In the genomic region with DNA sequence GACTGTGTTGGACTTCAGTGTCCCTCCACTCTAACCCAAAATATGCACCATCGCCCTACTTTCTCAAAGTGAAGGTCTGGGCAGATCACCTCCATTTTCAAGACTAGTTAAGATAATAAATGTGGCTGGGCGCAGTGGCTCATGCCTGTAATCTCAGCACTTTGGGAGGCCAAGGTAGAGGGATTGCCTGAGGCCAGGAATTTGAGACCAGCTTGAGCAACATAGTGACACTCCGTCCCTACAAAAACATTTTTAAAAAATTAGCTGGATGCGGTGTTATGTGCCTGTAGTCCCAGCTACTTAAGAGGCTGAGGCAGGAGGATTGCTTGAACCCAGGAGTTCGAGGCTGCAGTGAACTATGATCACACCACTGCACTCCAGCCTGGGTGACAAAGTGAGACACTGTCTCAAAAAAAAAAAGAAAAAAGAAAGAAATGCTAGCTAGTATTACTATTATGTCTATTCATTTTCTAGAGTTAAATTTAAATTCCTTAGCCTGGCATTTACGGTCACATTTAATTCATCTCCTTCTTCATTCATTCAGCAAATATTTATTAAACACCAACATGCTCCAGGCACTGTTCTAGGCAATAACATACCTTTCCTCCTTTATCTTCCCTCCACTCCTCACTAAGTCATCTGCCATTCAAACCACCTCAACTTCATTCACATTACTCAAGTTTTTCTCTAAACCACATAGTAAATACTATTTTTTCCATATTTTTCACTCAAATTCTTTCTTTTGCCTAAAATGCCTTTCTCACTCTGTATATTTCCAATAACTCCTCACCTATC, we compare ENCODE assay signal across 19 cellular contexts.
DNase-seq lines count a peak whose midpoint lies in the region; ATAC-seq and TF ChIP-seq lines count a peak whose summit lies in the region.
"Had no signal": no experiment of that assay in that cellular context is flagged by ENCODE, and none has a peak within 500 bp of the region (broad histone marks: within the 10 kb centered on the region; RNA-seq: fewer than 3 reads in every experiment).

No MANE protein-coding gene starts in this region.

- H2AFZ ChIP-seq in mammary epithelial cell (ENCODE audit: low read depth, low read length) (no peak overlapping the region), trophoblast cell (ENCODE audit: insufficient read depth, low read length, poor library complexity) (no peak overlapping the region)
- H2AFZ ChIP-seq: GM23338 had no signal

- H2BK120ac ChIP-seq in trophoblast cell (ENCODE audit: insufficient read depth, low read length, poor library complexity) = no peak overlapping the region

- no peak overlapping the region for H2BK12ac ChIP-seq in trophoblast cell (ENCODE audit: low read length)

- H4K12ac ChIP-seq in trophoblast cell (ENCODE audit: low read depth, low read length) = no peak overlapping the region

- no peaks in the 10 kb centered on the region for H3K79me2 ChIP-seq in mammary epithelial cell (ENCODE audit: insufficient read depth, low read length)
- no peaks in the 10 kb centered on the region for H3K79me2 ChIP-seq in trophoblast cell (ENCODE audit: control insufficient read depth, insufficient read depth, low read length, poor library complexity)

- DNase-seq in mammary epithelial cell = no peak
- no peak for DNase-seq in breast epithelium (ENCODE audit: low spot score in 2 of 2)
- DNase-seq in esophagus squamous epithelium (lab: John Stamatoyannopoulos, UW) = no peak
- peak; percentile 93 to 98 for DNase-seq in trophoblast cell
- DNase-seq in vagina (ENCODE audit: extremely low spot score in 2 of 2) = no peak
- no peak for DNase-seq in activated T-cell treated with anti-CD3 and anti-CD28 coated beads, Interleukin-2, amount 50 U/mL, for 48 hours
- DNase-seq in NCI-H748 treated with DMSO at 0.1 percent for 48 hours (lab: John Stamatoyannopoulos, UW) = no peak
- DNase-seq in omental fat pad (ENCODE audit: low spot score) = no peak
- DNase-seq: CD4-positive, alpha-beta T cell; CD8-positive, alpha-beta memory T cell; DMS 273 treated with DMSO at 0.1 percent for 48 hours; DMS79 treated with DMSO at 0.1 percent for 48 hours; GF-D8; H9 had no signal

- no peaks in the 10 kb centered on the region for H3K9me3 ChIP-seq in mammary epithelial cell (replicated peaks; ENCODE audit: insufficient read depth, low read length)
- peaks cover 0 to 7% of the 10 kb centered on the region in 2 donors for H3K9me3 ChIP-seq in breast epithelium
- H3K9me3 ChIP-seq in esophagus squamous epithelium = no peaks in the 10 kb centered on the region
- no peaks in the 10 kb centered on the region for H3K9me3 ChIP-seq in trophoblast cell (ENCODE audit: insufficient read depth, low read depth, low read length)
- H3K9me3 ChIP-seq in vagina = no peaks in the 10 kb centered on the region

- H2AK5ac ChIP-seq in trophoblast cell (ENCODE audit: low read length) = no peak overlapping the region

- H4K91ac ChIP-seq in trophoblast cell (ENCODE audit: low read depth, low read length) = no peak overlapping the region

- H3K27ac ChIP-seq in mammary epithelial cell (ENCODE audit: insufficient read depth, low read depth, low read length) (peak overlapping the region; percentile 35), breast epithelium (no peak overlapping the region), esophagus squamous epithelium (peak overlapping the region; percentile 19 to 84 (median 74)), trophoblast cell (ENCODE audit: low read depth, low read length) (no peak overlapping the region), vagina (peak overlapping the region; percentile 33)
- H3K27ac ChIP-seq: 22Rv1, BLaER1, C4-2B had no signal

- TF ChIP-seq POLR2A in breast epithelium (IDR thresholded peaks at IDR 0.05) (no peak), esophagus squamous epithelium (IDR thresholded peaks at IDR 0.05) (no peak), vagina (IDR thresholded peaks at IDR 0.05) (no peak)

- BruUV-seq in mammary epithelial cell (replicated peaks; lab: Mats Ljungman, UMichigan) = no TSS peak

- no peak overlapping the region for H2BK5ac ChIP-seq in trophoblast cell (ENCODE audit: low read depth, low read length, poor library complexity)

- no peak for ATAC-seq in omental fat pad (ENCODE audit: low FRiP score)
- ATAC-seq: GM23338, HCT116 had no signal

- H3K4ac ChIP-seq in trophoblast cell (ENCODE audit: low read depth, low read length) = no peak overlapping the region

- dilution Hi-C loops in mammary epithelial cell (cut with HindIII; ENCODE audit: low sequenced_read_pairs) = no loop called here

- H3K9ac ChIP-seq in mammary epithelial cell (ENCODE audit: insufficient read depth, low read length) = no peak overlapping the region
- H3K9ac ChIP-seq in trophoblast cell (ENCODE audit: low read length) = no peak overlapping the region
- H3K9ac ChIP-seq: BLaER1 had no signal

- intact Hi-C loops in mammary epithelial cell (cut with micrococcal nuclease) = no loop called here
- intact Hi-C loops in breast epithelium (cut with DNase I; ENCODE audit: low total_unique reads) = no loop called here
- intact Hi-C loops in esophagus squamous epithelium (cut with DNase I) = no loop called here
- intact Hi-C loops in vagina (cut with DNase I) = no loop called here

- H4K8ac ChIP-seq in trophoblast cell (ENCODE audit: low read depth, low read length) = no peak overlapping the region

- WGBS in mammary epithelial cell (ENCODE audit: low coverage, missing lambda C conversion rate) = 71% methylated on average over 6 of the region's 6 CpGs
- WGBS in esophagus squamous epithelium, 2 donors = 57 to 59% methylated on average over 6 of the region's 6 CpGs
- no CpG with 5 or more reads among the region's 6 CpGs for WGBS in trophoblast cell (ENCODE audit: extremely low coverage, insufficient coverage, insufficient read length)

- H3K27me3 ChIP-seq in mammary epithelial cell (ENCODE audit: insufficient read depth, low read length) (no peaks in the 10 kb centered on the region), breast epithelium (peaks cover 0 to 6% of the 10 kb centered on the region in 2 donors), esophagus squamous epithelium (peaks cover 0 to 7% (median 0%) of the 10 kb centered on the region in 4 donors), trophoblast cell (ENCODE audit: insufficient read depth, low read length) (no peaks in the 10 kb centered on the region), vagina (no peaks in the 10 kb centered on the region)
- H3K27me3 ChIP-seq: BLaER1 had no signal

- H3K36me3 ChIP-seq in mammary epithelial cell (ENCODE audit: insufficient read depth, low read length) (no peaks in the 10 kb centered on the region), breast epithelium (no peaks in the 10 kb centered on the region), esophagus squamous epithelium (no peaks in the 10 kb centered on the region), trophoblast cell (ENCODE audit: control insufficient read depth in 1 of 2, insufficient read depth in 2 of 2, low read length in 2 of 2) (no peaks in the 10 kb centered on the region), vagina (no peaks in the 10 kb centered on the region)
- H3K36me3 ChIP-seq: BLaER1 had no signal

- H4K20me1 ChIP-seq in mammary epithelial cell (ENCODE audit: insufficient read depth, low read length) = no peaks in the 10 kb centered on the region
- H4K20me1 ChIP-seq: BLaER1 had no signal

- no peak for TF ChIP-seq CTCF in mammary epithelial cell (conservative IDR thresholded peaks at IDR 0.05 in 1 of 2, IDR thresholded peaks at IDR 0.05 in 1 of 2; ENCODE audit: extremely low read depth in 1 of 2, insufficient read depth in 1 of 2, low read depth in 1 of 2, low read length in 2 of 2)
- TF ChIP-seq CTCF in breast epithelium (IDR thresholded peaks at IDR 0.05) = no peak
- no peak for TF ChIP-seq CTCF in esophagus squamous epithelium (IDR thresholded peaks at IDR 0.05)
- TF ChIP-seq CTCF in vagina (IDR thresholded peaks at IDR 0.05) = no peak
- TF ChIP-seq CTCF in omental fat pad (IDR thresholded peaks at IDR 0.05) = no peak

- H3K4me1 ChIP-seq in mammary epithelial cell (ENCODE audit: insufficient read depth, low read length) (peaks cover 30% of the 10 kb centered on the region), breast epithelium (no peaks in the 10 kb centered on the region), esophagus squamous epithelium (peaks cover 0 to 74% (median 14%) of the 10 kb centered on the region in 3 donors), trophoblast cell (ENCODE audit: control insufficient read depth in 1 of 2, insufficient read depth in 2 of 2, low read length in 2 of 2) (peaks cover 4 to 9% of the 10 kb centered on the region in 2 experiments), vagina (no peaks in the 10 kb centered on the region)
- H3K4me1 ChIP-seq: BLaER1 had no signal

- CTCF ChIA-PET in mammary epithelial cell (lab: Charles Lee; ENCODE audit: low non-redundant PET) = no interaction called here

- H3K18ac ChIP-seq in trophoblast cell (ENCODE audit: low read length) = no peak overlapping the region

- H3K4me3 ChIP-seq in mammary epithelial cell (replicated peaks in 1 of 3; ENCODE audit: insufficient read depth in 1 of 3, low read depth in 2 of 3, low read length in 3 of 3) (no peak overlapping the region), breast epithelium (no peak overlapping the region), esophagus squamous epithelium (no peak overlapping the region), trophoblast cell (ENCODE audit: low read depth, low read length) (no peak overlapping the region), vagina (no peak overlapping the region)
- H3K4me3 ChIP-seq: BLaER1, GM23338 had no signal

- in situ Hi-C loops in mammary epithelial cell (cut with MboI; ENCODE audit: low sequenced_read_pairs in 2 of 2) = no loop called here

- H3K23ac ChIP-seq in trophoblast cell (ENCODE audit: low read length) = no peak overlapping the region

- peaks cover 4% of the 10 kb centered on the region for H3K79me1 ChIP-seq in trophoblast cell (ENCODE audit: low read length)

- H3K4me2 ChIP-seq in mammary epithelial cell (ENCODE audit: insufficient read depth, low read depth, low read length) (no peak overlapping the region), trophoblast cell (ENCODE audit: low read length) (no peak overlapping the region)
- H3K4me2 ChIP-seq: BLaER1, GM23338 had no signal

- no peak overlapping the region for H3K14ac ChIP-seq in trophoblast cell (ENCODE audit: low read length)

Comparison
In these comparisons a context has a peak if more than half of its experiments do, and no peak if none do; other contexts are left out.
1. H3K27ac ChIP-seq: peak in mammary epithelial cell (single experiment), esophagus squamous epithelium (4 of 4) and vagina (single experiment); none in breast epithelium (0 of 2) and trophoblast cell (single experiment).
2. DNase-seq: peak in trophoblast cell (2 of 2); none in mammary epithelial cell (single experiment), breast epithelium (0 of 2), esophagus squamous epithelium (single experiment), vagina (0 of 2), activated T-cell treated with anti-CD3 and anti-CD28 coated beads, Interleukin-2, amount 50 U/mL, for 48 hours (0 of 2), NCI-H748 treated with DMSO at 0.1 percent for 48 hours (single experiment) and omental fat pad (single experiment).